8 cellular contexts compared by ENCODE assay signal in the genomic region with DNA sequence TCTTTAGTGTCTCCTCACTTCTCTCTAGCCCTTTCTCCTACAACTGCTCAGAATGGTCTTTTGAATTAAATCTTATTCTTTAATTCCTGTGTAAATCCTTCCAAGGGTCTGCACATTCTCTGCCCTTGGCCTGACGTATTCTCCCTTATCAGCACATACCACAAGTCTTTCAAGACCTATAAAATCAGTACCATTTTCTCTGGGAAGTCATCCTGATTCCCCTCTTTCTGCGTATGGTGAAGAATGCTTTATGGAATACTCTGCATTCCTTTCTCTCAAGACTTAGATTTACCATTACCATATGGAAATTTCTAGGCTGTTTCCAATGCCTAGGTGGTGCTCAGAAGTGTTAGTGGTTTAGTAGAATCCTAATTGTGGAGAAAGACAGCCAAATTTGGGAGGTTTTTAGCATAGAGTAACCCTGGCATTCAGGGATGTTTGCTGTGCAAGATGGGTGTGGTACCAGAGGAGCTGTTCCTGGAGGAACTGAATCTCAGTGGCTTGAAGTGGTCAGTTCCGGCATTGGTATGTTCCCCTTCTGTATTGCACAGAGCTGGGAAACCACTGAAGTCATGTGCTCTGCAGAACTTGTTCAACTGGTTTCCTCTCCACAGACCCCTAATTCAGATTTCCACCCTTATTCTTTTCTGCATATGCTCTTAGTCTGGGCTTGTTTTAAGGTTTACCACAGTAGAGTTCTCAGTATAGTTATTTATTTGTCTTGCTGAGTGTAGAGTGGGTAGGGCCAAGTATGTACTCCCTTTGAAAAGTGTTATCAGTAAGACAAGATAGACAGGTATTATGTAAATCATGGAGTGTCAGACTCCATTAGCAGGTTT. TPM values are rescaled to one million over a fixed set of nuclear protein-coding genes. Genes with fewer than 3 reads are reported as not detected.
A peak's percentile ranks its signal among the peaks of the same experiment; 100 is the strongest.
DNase-seq lines count a peak whose midpoint lies in the region; ATAC-seq lines count a peak whose summit lies in the region.

No MANE protein-coding gene starts in this region.

- peak overlapping the region in 1 of 2 donors; percentile 45 for H3K4me3 ChIP-seq in mucosa of rectum (ENCODE audit: low read length in 2 of 2)

- no peaks in the 10 kb centered on the region for H3K9me3 ChIP-seq in mucosa of rectum (ENCODE audit: control insufficient read depth in 2 of 2, low read length in 2 of 2)

- peak overlapping the region; percentile 68 to 69 for H3K27ac ChIP-seq in mucosa of rectum (ENCODE audit: low read depth in 2 of 2, low read length in 2 of 2)

- H3K27me3 ChIP-seq in mucosa of rectum (ENCODE audit: control insufficient read depth in 2 of 2, insufficient read depth in 2 of 2, low read length in 2 of 2) = no peaks in the 10 kb centered on the region

- H3K9ac ChIP-seq in mucosa of rectum (ENCODE audit: low read depth in 1 of 2, low read length in 2 of 2) = no peak overlapping the region

- ATAC-seq in GM18517 (IDR thresholded peaks at IDR 0.05; ENCODE audit: unreplicated experiment) (peak; percentile 77), HG02981 (IDR thresholded peaks at IDR 0.05; ENCODE audit: unreplicated experiment) (peak; percentile 84)

- peaks cover 26 to 31% of the 10 kb centered on the region in 2 donors for H3K4me1 ChIP-seq in mucosa of rectum (ENCODE audit: control insufficient read depth in 2 of 2, insufficient read depth in 2 of 2, low read length in 2 of 2)

- peaks cover 5 to 6% of the 10 kb centered on the region in 2 donors for H3K36me3 ChIP-seq in mucosa of rectum (ENCODE audit: control insufficient read depth in 2 of 2, insufficient read depth in 2 of 2, low read length in 2 of 2)

- DNase-seq in A172 (ENCODE audit: low spot score) (peak; percentile 70), NCI-H748 treated with DMSO at 0.1 percent for 48 hours (lab: John Stamatoyannopoulos, UW) (peak; percentile 80), dedifferentiated amniotic fluid mesenchymal stem cell (ENCODE audit: extremely low spot score) (peak; percentile 66), RKO (ENCODE audit: low spot score) (no peak), NCI-H2227 treated with DMSO at 0.1 percent for 48 hours (lab: John Stamatoyannopoulos, UW) (no peak)

RNA-seq across cellular contexts. Expression of a gene that starts 24.5 kb away (rescaled TPM):
- total RNA-seq in A172 (2014; rRNA removed; shearing (Covaris generic)) = 211 and 213 TPM in 2 replicates

Comparison
In these comparisons a context has a peak if more than half of its experiments do, and no peak if none do; other contexts are left out.
1. DNase-seq: peak in A172 (single experiment), NCI-H748 treated with DMSO at 0.1 percent for 48 hours (single experiment) and dedifferentiated amniotic fluid mesenchymal stem cell (single experiment); none in RKO (single experiment) and NCI-H2227 treated with DMSO at 0.1 percent for 48 hours (single experiment).